In genomic region chrX:120727503-120727902, GRCh38 we compare ENCODE assay signal across 24 cellular contexts.
"Had no signal": no experiment of that assay in that cellular context is flagged by ENCODE, and none has a peak within 500 bp of the region (broad histone marks: within the 10 kb centered on the region; RNA-seq: fewer than 3 reads in every experiment).

No MANE protein-coding gene starts in this region.

- H3K4me1 Mint-ChIP-seq: stimulated activated naive CD8-positive, alpha-beta T cell treated with anti-CD3 and anti-CD28 coated beads, Interleukin-15, amount 100 ng/mL, for 72 hours had no signal

- H3K4me3 Mint-ChIP-seq: natural killer cell treated with Interleukin-12 subunit alpha and Interleukin-12 subunit beta and Interleukin-15 and Interleukin-18, amount 100 ng/mL, for 72 hours; stimulated activated naive B cell treated with anti-CD40 and anti-IgM and Interleukin-4, amounts not matched to agents 10 μg/mL and 1 μg/mL and 100 μg/mL, for 72 hours; stimulated activated naive CD8-positive, alpha-beta T cell treated with anti-CD3 and anti-CD28 coated beads, Interleukin-15, amount 100 ng/mL, for 72 hours had no signal

- H3K27me3 Mint-ChIP-seq: stimulated activated naive B cell treated with anti-CD40 and anti-IgM and Interleukin-4, amounts not matched to agents 10 μg/mL and 1 μg/mL and 100 μg/mL, for 72 hours; stimulated activated naive CD8-positive, alpha-beta T cell treated with anti-CD3 and anti-CD28 coated beads, Interleukin-15, amount 100 ng/mL, for 72 hours had no signal

- H2AFZ ChIP-seq: hepatocyte had no signal

- H3K79me2 ChIP-seq: hepatocyte had no signal

- H3K27me3 ChIP-seq: esophagus muscularis mucosa, gastroesophageal sphincter, hepatocyte, testis, tibial nerve, upper lobe of right lung, vagina had no signal

- H3K9me3 ChIP-seq: esophagus muscularis mucosa, gastroesophageal sphincter, sigmoid colon, testis, tibial nerve, upper lobe of right lung, vagina had no signal

- H3K36me3 ChIP-seq: esophagus muscularis mucosa, gastroesophageal sphincter, sigmoid colon, tibial nerve, upper lobe of right lung, vagina had no signal

- H3K36me3 Mint-ChIP-seq: natural killer cell treated with Interleukin-12 subunit alpha and Interleukin-12 subunit beta and Interleukin-15 and Interleukin-18, amount 100 ng/mL, for 72 hours had no signal

- FAIRE-seq: endometrium, kidney had no signal

- ATAC-seq: gastroesophageal sphincter; natural killer cell treated with Interleukin-12 subunit alpha and Interleukin-12 subunit beta and Interleukin-15 and Interleukin-18, amount 100 ng/mL, for 72 hours; stimulated activated naive B cell treated with anti-CD40 and anti-IgM and Interleukin-4, amounts not matched to agents 10 μg/mL and 1 μg/mL and 100 μg/mL, for 72 hours; stimulated activated naive CD8-positive, alpha-beta T cell treated with anti-CD3 and anti-CD28 coated beads, Interleukin-15, amount 100 ng/mL, for 72 hours; upper lobe of right lung had no signal

- H3K27ac Mint-ChIP-seq: natural killer cell treated with Interleukin-12 subunit alpha and Interleukin-12 subunit beta and Interleukin-15 and Interleukin-18, amount 100 ng/mL, for 72 hours; stimulated activated naive B cell treated with anti-CD40 and anti-IgM and Interleukin-4, amounts not matched to agents 10 μg/mL and 1 μg/mL and 100 μg/mL, for 72 hours; stimulated activated naive CD8-positive, alpha-beta T cell treated with anti-CD3 and anti-CD28 coated beads, Interleukin-15, amount 100 ng/mL, for 72 hours had no signal

- H3K4me2 ChIP-seq: hepatocyte had no signal

- H3K9me3 Mint-ChIP-seq: natural killer cell treated with Interleukin-12 subunit alpha and Interleukin-12 subunit beta and Interleukin-15 and Interleukin-18, amount 100 ng/mL, for 72 hours; stimulated activated naive CD8-positive, alpha-beta T cell treated with anti-CD3 and anti-CD28 coated beads, Interleukin-15, amount 100 ng/mL, for 72 hours had no signal

- DNase-seq: effector memory CD4-positive, alpha-beta T cell; glutamatergic neuron; kidney; left cardiac atrium; left ventricle myocardium superior; mesenchymal stem cell; midbrain; posterior cingulate gyrus; sigmoid colon; stimulated activated CD4-positive, alpha-beta T cell treated with anti-CD3 and anti-CD28 coated beads, Interleukin-2, amount 100 ng/mL, for 24 hours; stimulated activated CD4-positive, alpha-beta T cell treated with anti-CD3 and anti-CD28 coated beads, Interleukin-4, amount 100 ng/mL, for 4 hours; stimulated activated naive B cell treated with anti-CD40 and anti-IgM and Interleukin-4, amounts not matched to agents 10 μg/mL and 1 μg/mL and 100 μg/mL, for 72 hours; stimulated activated naive CD8-positive, alpha-beta T cell treated with anti-CD3 and anti-CD28 coated beads, Interleukin-15, amount 100 ng/mL, for 72 hours; testis; upper lobe of right lung had no signal

- H3K4me1 ChIP-seq: esophagus muscularis mucosa, gastroesophageal sphincter, sigmoid colon, testis, upper lobe of right lung, vagina had no signal

- H3K4me3 ChIP-seq: esophagus muscularis mucosa, gastroesophageal sphincter, hepatocyte, lung, sigmoid colon, skin epidermis, testis, tibial nerve, upper lobe of right lung, vagina had no signal

- H3K27ac ChIP-seq: esophagus muscularis mucosa, gastroesophageal sphincter, hepatocyte, sigmoid colon, skin epidermis, testis, tibial nerve, upper lobe of right lung, vagina had no signal
